1 cellular context compared by ENCODE assay signal in the genomic region with DNA sequence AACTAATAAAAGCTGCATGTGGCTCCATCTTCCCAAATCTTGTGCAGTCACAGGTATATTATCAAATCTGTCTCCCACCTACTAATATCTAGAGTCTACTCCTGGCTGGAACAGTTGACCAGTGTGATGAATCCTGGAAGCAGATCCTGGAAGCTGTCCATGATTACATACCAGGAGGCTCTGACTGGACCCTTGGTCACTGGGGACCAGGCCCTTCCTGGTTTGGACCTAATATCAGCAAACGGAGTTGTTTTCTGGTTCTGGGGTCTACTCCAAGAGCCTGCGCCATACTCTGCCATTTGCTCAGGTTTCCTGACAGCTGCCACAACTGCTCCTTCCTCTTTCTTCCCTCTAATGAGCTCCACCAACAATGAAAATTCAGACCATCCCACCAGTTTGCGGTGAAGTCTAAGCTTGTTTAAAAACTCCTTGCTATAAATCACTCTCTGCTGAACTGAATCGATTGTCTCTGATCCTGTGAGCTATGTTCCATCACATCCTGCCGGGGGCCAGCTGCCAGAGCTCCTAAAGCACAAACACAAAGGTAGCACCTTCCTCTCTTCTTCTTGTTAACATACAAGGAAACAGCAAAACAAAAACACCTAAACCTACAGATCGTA.
TF ChIP-seq lines count a peak whose summit lies in the region.

No MANE protein-coding gene starts in this region.

TF ChIP-seq in WTC11, 78 proteins besides CTCF, POLR2A, EP300 and RAD21:
- TF ChIP-seq, protein P1, sequence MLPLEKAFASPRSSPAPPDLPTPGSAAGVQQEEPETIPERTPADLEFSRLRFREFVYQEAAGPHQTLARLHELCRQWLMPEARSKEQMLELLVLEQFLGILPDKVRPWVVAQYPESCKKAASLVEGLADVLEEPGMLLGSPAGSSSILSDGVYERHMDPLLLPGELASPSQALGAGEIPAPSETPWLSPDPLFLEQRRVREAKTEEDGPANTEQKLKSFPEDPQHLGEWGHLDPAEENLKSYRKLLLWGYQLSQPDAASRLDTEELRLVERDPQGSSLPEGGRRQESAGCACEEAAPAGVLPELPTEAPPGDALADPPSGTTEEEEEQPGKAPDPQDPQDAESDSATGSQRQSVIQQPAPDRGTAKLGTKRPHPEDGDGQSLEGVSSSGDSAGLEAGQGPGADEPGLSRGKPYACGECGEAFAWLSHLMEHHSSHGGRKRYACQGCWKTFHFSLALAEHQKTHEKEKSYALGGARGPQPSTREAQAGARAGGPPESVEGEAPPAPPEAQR (CRISPR knock-in tag; IDR thresholded peaks at IDR 0.05), result no peak
- TF ChIP-seq NR1H2 (CRISPR knock-in tag; IDR thresholded peaks at IDR 0.05), result no peak
- TF ChIP-seq FOXK1 (CRISPR knock-in tag; IDR thresholded peaks at IDR 0.05), result no peak
- no peak for TF ChIP-seq USF1 (CRISPR knock-in tag; IDR thresholded peaks at IDR 0.05)
- no peak for TF ChIP-seq CDX4 (CRISPR knock-in tag; IDR thresholded peaks at IDR 0.05; ENCODE audit: borderline replicate concordance)
- TF ChIP-seq, protein P2, sequence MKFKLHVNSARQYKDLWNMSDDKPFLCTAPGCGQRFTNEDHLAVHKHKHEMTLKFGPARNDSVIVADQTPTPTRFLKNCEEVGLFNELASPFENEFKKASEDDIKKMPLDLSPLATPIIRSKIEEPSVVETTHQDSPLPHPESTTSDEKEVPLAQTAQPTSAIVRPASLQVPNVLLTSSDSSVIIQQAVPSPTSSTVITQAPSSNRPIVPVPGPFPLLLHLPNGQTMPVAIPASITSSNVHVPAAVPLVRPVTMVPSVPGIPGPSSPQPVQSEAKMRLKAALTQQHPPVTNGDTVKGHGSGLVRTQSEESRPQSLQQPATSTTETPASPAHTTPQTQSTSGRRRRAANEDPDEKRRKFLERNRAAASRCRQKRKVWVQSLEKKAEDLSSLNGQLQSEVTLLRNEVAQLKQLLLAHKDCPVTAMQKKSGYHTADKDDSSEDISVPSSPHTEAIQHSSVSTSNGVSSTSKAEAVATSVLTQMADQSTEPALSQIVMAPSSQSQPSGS (CRISPR knock-in tag; IDR thresholded peaks at IDR 0.05; ENCODE audit: borderline replicate concordance, low read depth), result no peak
- TF ChIP-seq EMX1 (CRISPR knock-in tag; IDR thresholded peaks at IDR 0.05), result no peak
